Comparison of ENCODE assay signal across 8 cellular contexts in the genomic region with DNA sequence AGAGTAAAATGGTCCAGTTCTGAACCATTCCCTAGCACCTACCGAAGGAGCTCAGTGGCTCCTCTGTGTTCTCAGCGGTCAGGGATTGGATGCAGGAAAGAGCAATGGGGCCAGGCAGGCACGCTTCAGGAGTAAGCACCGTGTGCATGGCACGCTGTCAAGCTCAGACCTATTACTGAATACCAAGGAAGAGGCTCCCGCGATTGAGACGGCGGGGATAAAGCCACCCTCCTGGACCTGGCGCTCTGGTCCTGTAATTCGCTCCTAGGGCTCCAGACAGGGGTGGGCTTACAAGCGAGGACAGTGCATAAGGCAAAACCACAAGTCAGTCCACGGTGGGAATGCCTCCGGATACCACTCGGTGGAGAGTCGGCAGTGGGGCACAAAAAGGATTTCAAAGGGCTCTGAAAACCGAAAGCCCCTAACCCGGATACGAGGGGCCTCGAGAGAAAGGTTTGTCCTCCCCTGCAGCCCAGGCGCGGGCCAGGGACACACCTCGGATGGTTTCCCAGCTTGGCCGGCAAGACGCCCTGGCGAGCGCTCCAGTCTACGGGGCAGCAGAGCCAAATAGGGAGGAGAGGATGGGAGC. TPM values are rescaled to one million over a fixed set of nuclear protein-coding genes. Genes with fewer than 3 reads are reported as not detected.
DNase-seq lines count a peak whose midpoint lies in the region; ATAC-seq, FAIRE-seq and TF ChIP-seq lines count a peak whose summit lies in the region.

No MANE protein-coding gene starts in this region.

- H3K4me3 Mint-ChIP-seq in activated naive CD8-positive, alpha-beta T cell treated with anti-CD3 and anti-CD28 coated beads, Interleukin-2, amount 10 ng/mL, durations not matched to agents 7 days and 5 days, result peak overlapping the region; percentile 92

- peak overlapping the region; percentile 64 for H3K27ac ChIP-seq in ACC112 (ENCODE audit: low read depth, low read length)
- H3K27ac ChIP-seq in osteoblast (ENCODE audit: low read depth, low read length), result peak overlapping the region; percentile 82

- in situ Hi-C loops in GM13976 (cut with MboI; ENCODE audit: low sequenced_read_pairs, unreplicated experiment), result loop anchor here (25.0 kb wide), 1 partner anchor 893 kb away; a partner anchor contains a TSS

- DNase-seq in GM12892 (ENCODE audit: insufficient read length) (peak; percentile 27), NCI-H510A treated with DMSO at 0.1 percent for 48 hours (lab: John Stamatoyannopoulos, UW) (peak; percentile 43), cardiac septum (ENCODE audit: low spot score) (peak; percentile 90), osteoblast (ENCODE audit: insufficient read length, low spot score, missing footprints) (peak; percentile 73), GM13976 (ENCODE audit: low spot score) (no peak)
- DNase-seq in activated naive CD8-positive, alpha-beta T cell treated with anti-CD3 and anti-CD28 coated beads, Interleukin-2, amount 10 ng/mL, durations not matched to agents 7 days and 5 days, result peak; percentile 60

- intact Hi-C loops in cardiac septum (cut with DNase I), result loop anchor here (1.0 to 10.0 kb wide), 4 partner anchors 35 to 716 kb away; a partner anchor contains a TSS

- H4K20me1 ChIP-seq in osteoblast (ENCODE audit: insufficient read depth, low read length), result no peaks in the 10 kb centered on the region

- H3K27ac Mint-ChIP-seq in activated naive CD8-positive, alpha-beta T cell treated with anti-CD3 and anti-CD28 coated beads, Interleukin-2, amount 10 ng/mL, durations not matched to agents 7 days and 5 days, result peak overlapping the region; percentile 88

- H3K36me3 ChIP-seq in ACC112 (ENCODE audit: insufficient read depth, low read length), result no peaks in the 10 kb centered on the region
- no peaks in the 10 kb centered on the region for H3K36me3 ChIP-seq in osteoblast (ENCODE audit: insufficient read depth, low read length)

- H3K27me3 Mint-ChIP-seq in activated naive CD8-positive, alpha-beta T cell treated with anti-CD3 and anti-CD28 coated beads, Interleukin-2, amount 10 ng/mL, durations not matched to agents 7 days and 5 days, result no peaks in the 10 kb centered on the region

- H2AFZ ChIP-seq in ACC112 (ENCODE audit: low read length, unreplicated experiment), result peak overlapping the region; percentile 90
- peak overlapping the region; percentile 97 for H2AFZ ChIP-seq in osteoblast (ENCODE audit: low read length)

- H3K27me3 ChIP-seq in ACC112 (ENCODE audit: insufficient read depth, low read length) (no peaks in the 10 kb centered on the region), osteoblast (ENCODE audit: insufficient read depth, low read length) (no peaks in the 10 kb centered on the region)

- no peak for TF ChIP-seq POLR2A in GM12892 (IDR thresholded peaks at IDR 0.05; ENCODE audit: low read depth, low read length)

- H3K4me1 ChIP-seq in ACC112 (ENCODE audit: control insufficient read depth, insufficient read depth, low read length, unreplicated experiment), result peaks cover 27% of the 10 kb centered on the region
- H3K4me1 ChIP-seq in osteoblast (ENCODE audit: insufficient read depth, low read length), result peaks cover 19% of the 10 kb centered on the region

- peaks cover 43% of the 10 kb centered on the region for H3K79me2 ChIP-seq in ACC112 (ENCODE audit: control insufficient read depth, insufficient read depth, low read length, unreplicated experiment)
- H3K79me2 ChIP-seq in osteoblast (ENCODE audit: insufficient read depth, low read length), result peaks cover 50% of the 10 kb centered on the region

- POLR2A ChIA-PET in activated naive CD8-positive, alpha-beta T cell treated with anti-CD3 and anti-CD28 coated beads, Interleukin-2, amount 10 ng/mL, durations not matched to agents 7 days and 5 days (lab: Charles Lee), result interaction anchor here (1.6 to 3.3 kb wide), 2 partner anchors 35 to 56 kb away, joined by 11 to 34 read pairs; a partner anchor contains a TSS

- H3K4me3 ChIP-seq in ACC112 (ENCODE audit: low read depth, low read length) (peak overlapping the region; percentile 89), osteoblast (ENCODE audit: insufficient read depth, low read length) (peak overlapping the region; percentile 81)

- no peaks in the 10 kb centered on the region for H3K9me3 ChIP-seq in osteoblast (ENCODE audit: low read depth, low read length)

- FAIRE-seq in GM12892 (lab: Jason Lieb, UNC), result no peak

- TF ChIP-seq CTCF in osteoblast (IDR thresholded peaks at IDR 0.05; ENCODE audit: extremely low read depth, low read depth, low read length) (no peak), GM13976 (IDR thresholded peaks at IDR 0.05; ENCODE audit: borderline replicate concordance, control extremely low read depth, extremely low read depth, insufficient read depth, missing control alignments) (no peak)

- H3K4me2 ChIP-seq in osteoblast (ENCODE audit: insufficient read depth, low read length), result peak overlapping the region; percentile 85

- H3K9me3 Mint-ChIP-seq in activated naive CD8-positive, alpha-beta T cell treated with anti-CD3 and anti-CD28 coated beads, Interleukin-2, amount 10 ng/mL, durations not matched to agents 7 days and 5 days, result no peaks in the 10 kb centered on the region

- H3K36me3 Mint-ChIP-seq in activated naive CD8-positive, alpha-beta T cell treated with anti-CD3 and anti-CD28 coated beads, Interleukin-2, amount 10 ng/mL, durations not matched to agents 7 days and 5 days, result peaks cover 11% of the 10 kb centered on the region

- no peak for ATAC-seq in activated naive CD8-positive, alpha-beta T cell treated with anti-CD3 and anti-CD28 coated beads, Interleukin-2, amount 10 ng/mL, durations not matched to agents 7 days and 5 days (ENCODE audit: low read depth)
- no peak for ATAC-seq in GM21528 (IDR thresholded peaks at IDR 0.05; ENCODE audit: low FRiP score, unreplicated experiment)

- H3K4me1 Mint-ChIP-seq in activated naive CD8-positive, alpha-beta T cell treated with anti-CD3 and anti-CD28 coated beads, Interleukin-2, amount 10 ng/mL, durations not matched to agents 7 days and 5 days, result peaks cover 40% of the 10 kb centered on the region

RNA-seq across cellular contexts. Expression of a gene that starts 1.0 kb away (rescaled TPM):
- 48.8 TPM for polyA plus RNA-seq in GM12892 (2012; ENCODE audit: missing spikeins)
- total RNA-seq in activated naive CD8-positive, alpha-beta T cell treated with anti-CD3 and anti-CD28 coated beads, Interleukin-2, amount 10 ng/mL, durations not matched to agents 7 days and 5 days, result 10 to 100 TPM; 54.0 to 59.9 TPM
- 269 TPM for total RNA-seq in cardiac septum
- 36.5 and 39.4 TPM in 2 replicates for total RNA-seq in osteoblast

RNA-seq across cellular contexts. Expression of a gene that starts 34.9 kb away (rescaled TPM):
- 10.6 TPM for polyA plus RNA-seq in GM12892 (2012; ENCODE audit: missing spikeins)
- total RNA-seq in activated naive CD8-positive, alpha-beta T cell treated with anti-CD3 and anti-CD28 coated beads, Interleukin-2, amount 10 ng/mL, durations not matched to agents 7 days and 5 days, result 10 to 100 TPM; 24.3 to 27.3 TPM
- 15.3 TPM for total RNA-seq in cardiac septum
- 31.1 and 31.8 TPM in 2 replicates for total RNA-seq in osteoblast

RNA-seq across cellular contexts. Expression of a gene that starts 55.8 kb away (rescaled TPM):
- 14.4 TPM for polyA plus RNA-seq in GM12892 (2012; ENCODE audit: missing spikeins)
- total RNA-seq in activated naive CD8-positive, alpha-beta T cell treated with anti-CD3 and anti-CD28 coated beads, Interleukin-2, amount 10 ng/mL, durations not matched to agents 7 days and 5 days, result 10 to 100 TPM; 13.0 to 15.3 TPM
- total RNA-seq in cardiac septum (5.1 TPM), osteoblast (14.5 and 16.2 TPM in 2 replicates)
